Comparison of ENCODE assay signal across 9 cellular contexts in the genomic region with DNA sequence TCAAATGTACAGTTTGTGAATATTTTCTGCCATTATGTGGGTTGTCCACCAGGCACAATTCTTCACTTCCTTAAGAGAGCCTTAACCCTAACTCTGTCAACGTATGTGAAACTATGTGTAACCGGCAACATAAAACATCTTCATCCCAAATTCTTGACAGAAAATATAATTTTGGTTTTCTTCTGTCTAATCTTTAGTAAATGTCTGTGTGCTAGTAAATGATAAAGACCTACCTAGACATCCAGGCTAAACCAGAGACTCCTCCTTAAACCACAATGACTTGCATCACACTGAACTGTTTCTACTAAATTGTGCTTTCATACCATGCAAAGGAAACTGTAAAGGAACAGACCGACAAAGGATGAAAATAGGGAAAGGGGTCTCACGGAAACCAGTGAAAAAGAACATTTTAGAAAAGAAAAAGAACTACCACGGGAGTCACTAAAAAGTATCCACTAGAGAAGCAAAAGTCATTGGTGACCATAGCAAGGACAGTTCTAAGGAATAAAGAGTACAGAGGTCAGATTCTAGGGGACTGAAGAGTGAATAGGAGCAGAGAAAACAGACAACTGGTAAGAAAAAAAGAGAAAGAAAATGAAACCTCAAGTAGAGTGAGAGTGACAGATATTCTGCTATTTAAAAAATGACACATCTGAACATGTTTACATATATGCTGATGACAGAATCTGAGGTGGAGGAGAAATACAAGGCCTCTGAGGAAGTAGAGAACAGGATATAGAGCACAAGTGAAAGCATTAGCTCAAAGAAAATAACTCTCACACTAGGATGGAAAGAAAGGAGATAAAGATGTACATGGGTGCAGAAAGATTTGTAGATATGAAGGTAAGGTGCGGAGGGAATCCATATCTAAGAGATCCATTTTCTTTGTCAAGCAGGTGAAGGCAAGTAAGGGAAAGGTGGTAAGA. TPM values are rescaled to one million over a fixed set of nuclear protein-coding genes. Genes with fewer than 3 reads are reported as not detected.
DNase-seq lines count a peak whose midpoint lies in the region; ATAC-seq, FAIRE-seq and TF ChIP-seq lines count a peak whose summit lies in the region.
"Had no signal": no experiment of that assay in that cellular context is flagged by ENCODE, and none has a peak within 500 bp of the region (broad histone marks: within the 10 kb centered on the region; RNA-seq: fewer than 3 reads in every experiment).

No MANE protein-coding gene starts in this region.

- peaks cover 4 to 5% of the 10 kb centered on the region in 2 experiments for H3K36me3 ChIP-seq in endothelial cell of umbilical vein (ENCODE audit: control insufficient read depth in 2 of 2, extremely low read depth in 1 of 2, insufficient read depth in 2 of 2, low read length in 2 of 2)

- FAIRE-seq in endothelial cell of umbilical vein (lab: Jason Lieb, UNC), result peak; percentile 64

- H2AFZ ChIP-seq in endothelial cell of umbilical vein (ENCODE audit: low read depth, low read length), result no peak overlapping the region

- no peak for TF ChIP-seq POLR2A in endothelial cell of umbilical vein (IDR thresholded peaks at IDR 0.05; ENCODE audit: low read depth, low read length)

- peaks cover 65% of the 10 kb centered on the region for H3K79me2 ChIP-seq in endothelial cell of umbilical vein (ENCODE audit: control insufficient read depth, insufficient read depth, low read length)

- ATAC-seq in GM21619 (IDR thresholded peaks at IDR 0.05; ENCODE audit: unreplicated experiment), result peak; percentile 83
- ATAC-seq in HG02870 (IDR thresholded peaks at IDR 0.05; ENCODE audit: unreplicated experiment), result no peak

- no peaks in the 10 kb centered on the region for H3K27me3 ChIP-seq in endothelial cell of umbilical vein (ENCODE audit: control insufficient read depth in 2 of 2, insufficient read depth in 2 of 2, low read length in 2 of 2)
- H3K27me3 ChIP-seq: cardiac muscle cell had no signal

- no peak for TF ChIP-seq CTCF in endothelial cell of umbilical vein (IDR thresholded peaks at IDR 0.05; ENCODE audit: extremely low read depth in 1 of 2, insufficient read depth in 1 of 2, low read depth in 1 of 2, low read length in 2 of 2)

- no peak overlapping the region for H3K9ac ChIP-seq in endothelial cell of umbilical vein (replicated peaks; ENCODE audit: extremely low read depth, insufficient read depth, low read length)

- no peaks in the 10 kb centered on the region for H3K9me1 ChIP-seq in endothelial cell of umbilical vein (replicated peaks; ENCODE audit: control insufficient read depth, extremely low read depth, insufficient read depth, low read length)

- DNase-seq in EH (ENCODE audit: low read depth) (peak; percentile 32), M059J (ENCODE audit: low read depth) (peak; percentile 48), endothelial cell of umbilical vein (ENCODE audit: low read depth, low spot score) (no peak), DMS153 (lab: John Stamatoyannopoulos, UW) (no peak), inferior parietal cortex (ENCODE audit: extremely low spot score) (no peak), midbrain (lab: John Stamatoyannopoulos, UW) (no peak)

- no peaks in the 10 kb centered on the region for H3K9me3 ChIP-seq in endothelial cell of umbilical vein (replicated peaks; ENCODE audit: control insufficient read depth, insufficient read depth, low read length)

- H3K27ac ChIP-seq in endothelial cell of umbilical vein (ENCODE audit: insufficient read depth, low read depth, low read length), result no peak overlapping the region
- H3K27ac ChIP-seq: cardiac muscle cell had no signal

- H3K4me1 ChIP-seq in endothelial cell of umbilical vein (ENCODE audit: control insufficient read depth, extremely low read depth, insufficient read depth, low read length), result no peaks in the 10 kb centered on the region

- H3K4me3 ChIP-seq in endothelial cell of umbilical vein (replicated peaks in 1 of 3; ENCODE audit: insufficient read depth in 1 of 3, low read depth in 1 of 3, low read length in 3 of 3), result no peak overlapping the region
- H3K4me3 ChIP-seq: cardiac muscle cell had no signal

- no peak overlapping the region for H3K4me2 ChIP-seq in endothelial cell of umbilical vein (ENCODE audit: insufficient read depth, low read length)

- intact Hi-C loops in endothelial cell of umbilical vein (cut with micrococcal nuclease), result no loop called here

- no peaks in the 10 kb centered on the region for H4K20me1 ChIP-seq in endothelial cell of umbilical vein (replicated peaks; ENCODE audit: control insufficient read depth, extremely low read depth, insufficient read depth, low read length)

- POLR2A ChIA-PET in endothelial cell of umbilical vein (lab: Charles Lee), result no interaction called here

- CTCF ChIA-PET in endothelial cell of umbilical vein (lab: Charles Lee), result interaction anchor here (0.6 kb wide), 1 partner anchor 60 kb away, joined by 3 read pairs; no protein-coding TSS in a partner anchor

- BruUV-seq in endothelial cell of umbilical vein (replicated peaks; lab: Mats Ljungman, UMichigan), result no TSS peak

- dilution Hi-C loops in endothelial cell of umbilical vein (cut with MboI; ENCODE audit: extremely low pct_ligation_motif_present, low sequenced_read_pairs), result no loop called here

TF ChIP-seq in endothelial cell of umbilical vein, 7 proteins besides CTCF, POLR2A, EP300 and RAD21:
- TF ChIP-seq GATA2 (IDR thresholded peaks at IDR 0.05; ENCODE audit: insufficient read depth, insufficient read length, low read depth, low read length) (no peak), FOS (IDR thresholded peaks at IDR 0.05; ENCODE audit: borderline replicate concordance, insufficient read depth, low read length) (no peak), EZH2 (IDR thresholded peaks at IDR 0.05; ENCODE audit: borderline replicate concordance, low read depth, low read length, severe bottlenecking) (no peak), POLR2AphosphoS5 (IDR thresholded peaks at IDR 0.05; ENCODE audit: insufficient read depth, low read depth, low read length) (no peak), JUN (IDR thresholded peaks at IDR 0.05; ENCODE audit: borderline replicate concordance, insufficient read depth, insufficient read length, low read depth) (no peak), MYC (IDR thresholded peaks at IDR 0.05; ENCODE audit: low read depth, low read length) (no peak)
- TF ChIP-seq, protein P1, sequence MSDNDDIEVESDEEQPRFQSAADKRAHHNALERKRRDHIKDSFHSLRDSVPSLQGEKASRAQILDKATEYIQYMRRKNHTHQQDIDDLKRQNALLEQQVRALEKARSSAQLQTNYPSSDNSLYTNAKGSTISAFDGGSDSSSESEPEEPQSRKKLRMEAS (IDR thresholded peaks at IDR 0.05; ENCODE audit: insufficient read depth, insufficient read length), result no peak
TF ChIP-seq in endothelial cell of umbilical vein: peak in this region for 0.

RNA-seq across cellular contexts. Expression of a gene that starts 49.4 kb away (rescaled TPM):
- 20.1 and 26.4 TPM in 2 replicates for total RNA-seq in M059J (2014; rRNA removed; shearing (Covaris generic))
- total RNA-seq in endothelial cell of umbilical vein, result 25.6 and 27.3 TPM in 2 replicates
- 5.6 and 5.9 TPM in 2 replicates for polyA plus RNA-seq in endothelial cell of umbilical vein
- 3.0 and 3.6 TPM in 2 replicates for polyA plus RNA-seq in endothelial cell of umbilical vein (2011; cell fraction: cytosol; rRNA removed)
- 22.2 and 25.3 TPM in 2 replicates for polyA plus RNA-seq in endothelial cell of umbilical vein (2011; cell fraction: nucleus; rRNA removed)
- polyA plus RNA-seq in endothelial cell of umbilical vein (2012), result 7.6 and 7.9 TPM in 2 replicates
- polyA minus RNA-seq in endothelial cell of umbilical vein, result 30.4 and 30.8 TPM in 2 replicates
- 9.1 TPM for polyA minus RNA-seq in endothelial cell of umbilical vein (2011; cell fraction: cytosol; rRNA and poly(A)+ RNA removed)
- polyA minus RNA-seq in endothelial cell of umbilical vein (2011; cell fraction: nucleus; rRNA and poly(A)+ RNA removed), result 73.8 and 98.5 TPM in 2 replicates

Comparison
In these comparisons a context has a peak if more than half of its experiments do, and no peak if none do; other contexts are left out.
1. DNase-seq: peak in EH (single experiment) and M059J (single experiment); none in endothelial cell of umbilical vein (single experiment), DMS153 (single experiment), inferior parietal cortex (single experiment) and midbrain (single experiment).